ENCODE assay signal across 13 cellular contexts in the genomic region with DNA sequence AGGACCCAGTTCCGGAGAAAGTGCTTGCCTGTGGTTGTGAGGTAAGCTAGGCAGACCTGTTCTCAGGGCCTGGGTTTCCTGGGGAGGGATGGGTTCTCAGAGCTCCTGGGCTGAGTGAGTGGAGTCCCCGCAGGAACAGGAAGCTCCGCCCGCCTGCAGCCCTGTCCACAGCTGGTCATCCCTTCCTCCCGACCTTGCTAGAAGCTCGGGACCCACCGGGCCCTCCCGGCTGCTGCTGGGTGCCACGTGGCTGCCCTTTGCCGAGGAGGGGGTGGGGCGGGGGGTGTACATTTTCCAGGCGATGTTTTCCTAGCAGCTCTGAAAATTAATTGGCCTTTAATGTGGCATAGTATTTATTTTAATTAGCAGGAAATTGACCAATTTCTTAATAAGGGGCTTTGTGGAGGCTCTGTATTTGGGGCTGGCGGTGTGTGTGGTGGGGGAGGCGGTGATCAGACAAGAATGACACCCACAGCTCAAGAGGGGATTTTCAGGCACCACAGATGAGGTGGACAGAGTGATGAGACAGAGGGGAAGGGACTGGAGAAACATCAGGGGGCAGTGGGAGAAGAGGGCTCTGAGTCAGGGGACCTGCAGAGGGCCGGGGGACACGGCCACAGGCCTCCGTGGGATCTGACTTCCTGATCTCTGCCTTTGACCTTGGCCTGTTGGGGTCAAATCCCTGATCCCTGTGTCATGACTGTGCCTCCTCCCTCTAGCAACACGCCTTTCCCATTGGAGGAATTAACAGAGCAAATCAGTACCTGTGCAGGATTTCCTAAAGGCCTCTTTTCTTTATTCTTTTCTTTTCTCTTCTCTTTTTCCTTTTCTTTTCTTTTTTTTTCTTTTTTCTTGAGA.
DNase-seq lines count a peak whose midpoint lies in the region; ATAC-seq and TF ChIP-seq lines count a peak whose summit lies in the region.
"Had no signal": no experiment of that assay in that cellular context is flagged by ENCODE, and none has a peak within 500 bp of the region (broad histone marks: within the 10 kb centered on the region; RNA-seq: fewer than 3 reads in every experiment).

No MANE protein-coding gene starts in this region.

- peak; percentile 51 for DNase-seq in DMS53 (lab: John Stamatoyannopoulos, UW)
- no peak for DNase-seq in DMS53 treated with DMSO at 0.1 percent for 48 hours (lab: John Stamatoyannopoulos, UW; ENCODE audit: unreplicated experiment)
- DNase-seq in RWPE2 (ENCODE audit: low spot score): no peak
- DNase-seq in fibroblast of lung (ENCODE audit: low read depth in 2 of 2): peak; percentile 21
- no peak for DNase-seq in neural progenitor cell (ENCODE audit: low spot score)
- DNase-seq: activated CD4-positive, alpha-beta T cell treated with anti-CD3 and anti-CD28 coated beads, Interleukin-2, amount 50 U/mL, for 1 hour; amniotic stem cell; NCI-H2171; transverse colon had no signal

- peaks cover 9% of the 10 kb centered on the region for H3K9me3 Mint-ChIP-seq in neural progenitor cell

- ATAC-seq in RWPE2 (ENCODE audit: low read depth) (peak; percentile 46; the same call in 1 of the 3 replicates), GM19463 (IDR thresholded peaks at IDR 0.05; ENCODE audit: unreplicated experiment) (no peak), GM19455 (IDR thresholded peaks at IDR 0.05; ENCODE audit: unreplicated experiment) (no peak), GM21528 (IDR thresholded peaks at IDR 0.05; ENCODE audit: low FRiP score, unreplicated experiment) (no peak)

- H3K36me3 ChIP-seq in RWPE2 (ENCODE audit: low read depth): no peaks in the 10 kb centered on the region
- no peaks in the 10 kb centered on the region for H3K36me3 ChIP-seq in fibroblast of lung (ENCODE audit: control insufficient read depth, insufficient read depth, low read length)
- no peaks in the 10 kb centered on the region for H3K36me3 ChIP-seq in neural progenitor cell
- H3K36me3 ChIP-seq: transverse colon had no signal

- no peak overlapping the region for H3K27ac ChIP-seq in RWPE2 (ENCODE audit: poor library complexity, severe bottlenecking)
- H3K27ac ChIP-seq in fibroblast of lung (ENCODE audit: insufficient read depth, low read length): no peak overlapping the region
- no peak overlapping the region for H3K27ac ChIP-seq in neural progenitor cell
- H3K27ac ChIP-seq: 22Rv1, transverse colon had no signal

- peaks cover 53% of the 10 kb centered on the region for H3K4me1 Mint-ChIP-seq in neural progenitor cell

- H2AFZ ChIP-seq in fibroblast of lung (ENCODE audit: low read length): peak overlapping the region; percentile 12
- no peak overlapping the region for H2AFZ ChIP-seq in neural progenitor cell (replicated peaks)

- H3K4me3 ChIP-seq in RWPE2 (ENCODE audit: severe bottlenecking) (no peak overlapping the region), fibroblast of lung (replicated peaks in 1 of 4; ENCODE audit: control extremely low read depth in 1 of 4, insufficient read depth in 1 of 4, low read depth in 3 of 4, low read length in 4 of 4) (no peak overlapping the region), neural progenitor cell (no peak overlapping the region)
- H3K4me3 ChIP-seq: transverse colon had no signal

- peak overlapping the region; percentile 82 for H3K27ac Mint-ChIP-seq in neural progenitor cell

- H3F3A ChIP-seq in neural progenitor cell (ENCODE audit: low read depth): no peaks in the 10 kb centered on the region

- H3K9me3 ChIP-seq in RWPE2 (ENCODE audit: severe bottlenecking) (no peaks in the 10 kb centered on the region), fibroblast of lung (ENCODE audit: control insufficient read depth, insufficient read depth, low read depth, low read length) (no peaks in the 10 kb centered on the region), neural progenitor cell (ENCODE audit: low read depth) (no peaks in the 10 kb centered on the region)
- H3K9me3 ChIP-seq: transverse colon had no signal

- no peaks in the 10 kb centered on the region for H3K79me2 ChIP-seq in fibroblast of lung (ENCODE audit: control insufficient read depth, insufficient read depth, low read length)
- no peaks in the 10 kb centered on the region for H3K79me2 ChIP-seq in neural progenitor cell (ENCODE audit: low read depth)

- H3K4me1 ChIP-seq in RWPE2 (ENCODE audit: insufficient read depth, poor library complexity, severe bottlenecking) (peaks cover 7% of the 10 kb centered on the region), fibroblast of lung (ENCODE audit: control insufficient read depth, extremely low read depth, insufficient read depth, low read length) (no peaks in the 10 kb centered on the region), neural progenitor cell (peaks cover 9% of the 10 kb centered on the region)

- no peak overlapping the region for H3K4me2 ChIP-seq in fibroblast of lung (ENCODE audit: extremely low read depth, insufficient read depth, low read length)
- H3K4me2 ChIP-seq in neural progenitor cell: no peak overlapping the region

- H3K27me3 Mint-ChIP-seq in neural progenitor cell (ENCODE audit: insufficient read depth, low read depth): peaks cover 20% of the 10 kb centered on the region

- H3K9ac ChIP-seq in fibroblast of lung (ENCODE audit: insufficient read depth, low read length) (no peak overlapping the region), neural progenitor cell (no peak overlapping the region)

- H4K20me1 ChIP-seq in fibroblast of lung (ENCODE audit: control insufficient read depth, extremely low read depth, insufficient read depth, low read length) (no peaks in the 10 kb centered on the region), neural progenitor cell (ENCODE audit: low read depth) (no peaks in the 10 kb centered on the region)

- no peaks in the 10 kb centered on the region for H3K36me3 Mint-ChIP-seq in neural progenitor cell

- TF ChIP-seq CTCF in RWPE2 (IDR thresholded peaks at IDR 0.05; ENCODE audit: poor library complexity, severe bottlenecking) (no peak), fibroblast of lung (conservative IDR thresholded peaks at IDR 0.05 in 1 of 2, IDR thresholded peaks at IDR 0.05 in 1 of 2; ENCODE audit: low read depth in 1 of 2, low read length in 2 of 2) (no peak), neural progenitor cell (IDR thresholded peaks at IDR 0.05) (no peak)

- H3K27me3 ChIP-seq in RWPE2 (ENCODE audit: insufficient read depth, poor library complexity, severe bottlenecking) (no peaks in the 10 kb centered on the region), fibroblast of lung (ENCODE audit: control insufficient read depth, insufficient read depth, low read length) (peaks cover 2% of the 10 kb centered on the region), neural progenitor cell (no peaks in the 10 kb centered on the region)
- H3K27me3 ChIP-seq: transverse colon had no signal

- no peak overlapping the region for H3K4me3 Mint-ChIP-seq in neural progenitor cell

Comparison
In these comparisons a context has a peak if more than half of its experiments do, and no peak if none do; other contexts are left out.
1. DNase-seq: peak in DMS53 (single experiment) and fibroblast of lung (2 of 2); none in DMS53 treated with DMSO at 0.1 percent for 48 hours (single experiment), RWPE2 (single experiment) and neural progenitor cell (single experiment).